ENCODE assay signal across 8 cellular contexts in the genomic region with DNA sequence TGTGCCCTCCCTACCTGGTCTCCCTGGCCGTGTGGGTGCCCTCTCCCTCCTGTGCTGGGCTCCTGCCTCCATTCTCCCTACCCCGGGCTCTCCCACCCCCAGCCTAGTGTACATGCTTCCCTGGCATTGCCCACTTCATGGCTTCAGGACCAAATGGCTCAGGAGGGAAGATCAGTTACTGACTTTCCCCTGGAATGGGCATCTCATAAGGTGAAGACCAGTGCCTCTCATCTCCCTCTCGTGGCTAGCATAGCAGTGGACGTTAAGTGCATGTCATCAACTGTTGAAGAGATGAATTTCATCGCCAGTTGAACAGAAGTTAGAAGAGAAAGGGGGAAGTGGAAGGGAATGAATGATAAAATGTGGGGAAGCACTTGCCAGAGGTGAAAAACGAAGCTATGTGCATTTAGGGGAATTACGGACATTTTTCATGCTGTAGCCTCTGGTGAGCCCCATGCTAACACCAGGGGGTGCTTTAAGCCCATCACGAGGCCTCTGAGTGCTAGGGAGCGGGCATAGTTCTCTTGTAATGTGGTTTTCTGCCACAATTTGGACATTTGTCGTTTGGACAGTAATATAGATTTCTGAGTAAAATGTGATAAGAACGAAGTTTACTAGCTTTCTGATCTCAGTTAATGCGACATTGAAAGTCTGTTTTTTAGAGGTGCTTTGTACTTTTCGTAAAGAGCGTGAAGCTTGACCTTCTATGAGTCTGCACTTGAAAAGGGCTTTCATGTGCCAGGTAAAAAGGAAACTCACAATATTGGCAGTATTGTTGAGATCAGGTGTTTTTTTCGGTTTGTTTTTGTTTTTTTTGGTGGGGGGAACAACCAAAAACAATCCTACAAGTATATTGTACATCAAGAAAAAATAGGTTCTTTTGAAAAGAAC. TPM values are rescaled to one million over a fixed set of nuclear protein-coding genes. Genes with fewer than 3 reads are reported as not detected.
DNase-seq lines count a peak whose midpoint lies in the region; ATAC-seq and TF ChIP-seq lines count a peak whose summit lies in the region.

No MANE protein-coding gene starts in this region.

- H3K9me3 Mint-ChIP-seq in activated naive CD4-positive, alpha-beta T cell treated with anti-CD3 and anti-CD28 coated beads, Interleukin-2, amount 50 U/mL, for 72 hours: no peaks in the 10 kb centered on the region

- H3K27ac ChIP-seq in RWPE2 (ENCODE audit: poor library complexity, severe bottlenecking) (no peak overlapping the region), right atrium auricular region (no peak overlapping the region), spleen (no peak overlapping the region)

- ATAC-seq in RWPE2 (ENCODE audit: low read depth) (peak; percentile 94), HG03342 (IDR thresholded peaks at IDR 0.05; ENCODE audit: unreplicated experiment) (no peak), GM19467 (IDR thresholded peaks at IDR 0.05; ENCODE audit: unreplicated experiment) (no peak)
- ATAC-seq in activated naive CD4-positive, alpha-beta T cell treated with anti-CD3 and anti-CD28 coated beads, Interleukin-2, amount 50 U/mL, for 72 hours: peak; percentile 78 to 90

- peaks cover 0 to 6% of the 10 kb centered on the region in 2 donors for H3K36me3 Mint-ChIP-seq in activated naive CD4-positive, alpha-beta T cell treated with anti-CD3 and anti-CD28 coated beads, Interleukin-2, amount 50 U/mL, for 72 hours

- intact Hi-C loops in spleen (cut with DNase I; ENCODE audit: low total_unique reads): loop anchor here (5.0 kb wide), 2 partner anchors 92 to 417 kb away; no protein-coding TSS in a partner anchor

- H3K27ac Mint-ChIP-seq in activated naive CD4-positive, alpha-beta T cell treated with anti-CD3 and anti-CD28 coated beads, Interleukin-2, amount 50 U/mL, for 72 hours: no peak overlapping the region

- H3K27me3 ChIP-seq in RWPE2 (ENCODE audit: insufficient read depth, poor library complexity, severe bottlenecking) (no peaks in the 10 kb centered on the region), right atrium auricular region (no peaks in the 10 kb centered on the region), spleen (replicated peaks in 1 of 7) (no peaks in the 10 kb centered on the region)

- H3K36me3 ChIP-seq in RWPE2 (ENCODE audit: low read depth) (no peaks in the 10 kb centered on the region), right atrium auricular region (no peaks in the 10 kb centered on the region), spleen (no peaks in the 10 kb centered on the region)

- TF ChIP-seq POLR2A in spleen (IDR thresholded peaks at IDR 0.05): no peak

- DNase-seq in DMS153 (lab: John Stamatoyannopoulos, UW) (peak; percentile 26), HT-29 (ENCODE audit: low spot score) (peak; percentile 84), RWPE2 (ENCODE audit: low spot score) (no peak), right atrium auricular region (ENCODE audit: low spot score) (peak; percentile 70), spleen (no peak)
- peak in 1 of 2 donors; percentile 53 for DNase-seq in activated naive CD4-positive, alpha-beta T cell treated with anti-CD3 and anti-CD28 coated beads, Interleukin-2, amount 50 U/mL, for 72 hours (ENCODE audit: low spot score in 2 of 2)

- no peak overlapping the region for H3K4me3 ChIP-seq in RWPE2 (ENCODE audit: severe bottlenecking)
- no peak overlapping the region for H3K4me3 ChIP-seq in right atrium auricular region
- H3K4me3 ChIP-seq in spleen: no peak overlapping the region

- 47 to 54% (median 49%) methylated on average over 15 of the region's 15 CpGs for WGBS in spleen, 5 donors

- H3K4me1 ChIP-seq in RWPE2 (ENCODE audit: insufficient read depth, poor library complexity, severe bottlenecking) (no peaks in the 10 kb centered on the region), right atrium auricular region (peaks cover 0 to 3% of the 10 kb centered on the region in 2 donors), spleen (peaks cover 0 to 23% (median 4%) of the 10 kb centered on the region in 6 donors)

- peak; percentile 90 for TF ChIP-seq CTCF in RWPE2 (IDR thresholded peaks at IDR 0.05; ENCODE audit: poor library complexity, severe bottlenecking)
- TF ChIP-seq CTCF in right atrium auricular region (IDR thresholded peaks at IDR 0.05): peak; percentile 36 to 83
- TF ChIP-seq CTCF in spleen (IDR thresholded peaks at IDR 0.05 in 8 of 11, conservative IDR thresholded peaks at IDR 0.05 in 3 of 11): peak; percentile 45 to 80 (median 60)

- H3K9me3 ChIP-seq in RWPE2 (ENCODE audit: severe bottlenecking) (no peaks in the 10 kb centered on the region), right atrium auricular region (no peaks in the 10 kb centered on the region), spleen (peaks cover 0 to 5% (median 0%) of the 10 kb centered on the region in 8 donors)

RNA-seq across cellular contexts. Expression of gene TRAF3IP1, which starts 50.4 kb away (rescaled TPM):
- total RNA-seq in HT-29 (2014; rRNA removed; shearing (Covaris generic)): 2.4 and 3.6 TPM in 2 replicates
- 10 to 100 TPM in 1 of 2 donors, 1 to 10 TPM in 1; 1.0 to 11.7 TPM for total RNA-seq in activated naive CD4-positive, alpha-beta T cell treated with anti-CD3 and anti-CD28 coated beads, Interleukin-2, amount 50 U/mL, for 72 hours
- 1 to 10 TPM; 5.0 to 5.8 TPM for total RNA-seq in right atrium auricular region
- total RNA-seq in spleen: 10 to 100 TPM in 4 of 7 donors, 1 to 10 TPM in 3; 7.8 to 19.2 (median 10.8) TPM
- 1 to 10 TPM; 2.6 to 3.7 (median 3.2) TPM for polyA plus RNA-seq in spleen

RNA-seq across cellular contexts. Expression of gene ASB1, which starts 56.0 kb away (rescaled TPM):
- total RNA-seq in HT-29 (2014; rRNA removed; shearing (Covaris generic)): 31.1 and 43.3 TPM in 2 replicates
- total RNA-seq in activated naive CD4-positive, alpha-beta T cell treated with anti-CD3 and anti-CD28 coated beads, Interleukin-2, amount 50 U/mL, for 72 hours: 10 to 100 TPM; 33.9 to 42.0 TPM
- total RNA-seq in right atrium auricular region (10 to 100 TPM; 32.3 to 43.6 TPM), spleen (10 to 100 TPM; 20.6 to 33.1 (median 24.7) TPM)
- polyA plus RNA-seq in spleen: 10 to 100 TPM; 17.5 to 32.6 (median 28.3) TPM

Comparison
In these comparisons a context has a peak if more than half of its experiments do, and no peak if none do; other contexts are left out.
1. DNase-seq: peak in DMS153 (single experiment), HT-29 (single experiment) and right atrium auricular region (single experiment); none in RWPE2 (single experiment) and spleen (single experiment).
2. ATAC-seq: peak in RWPE2 (single experiment) and activated naive CD4-positive, alpha-beta T cell treated with anti-CD3 and anti-CD28 coated beads, Interleukin-2, amount 50 U/mL, for 72 hours (2 of 2); none in HG03342 (single experiment) and GM19467 (single experiment).
3. Peak in every context shown above with its lines, with median percentiles within 50 percentile points of each other: CTCF ChIP-seq.